8 cellular contexts compared by ENCODE assay signal in the genomic region with DNA sequence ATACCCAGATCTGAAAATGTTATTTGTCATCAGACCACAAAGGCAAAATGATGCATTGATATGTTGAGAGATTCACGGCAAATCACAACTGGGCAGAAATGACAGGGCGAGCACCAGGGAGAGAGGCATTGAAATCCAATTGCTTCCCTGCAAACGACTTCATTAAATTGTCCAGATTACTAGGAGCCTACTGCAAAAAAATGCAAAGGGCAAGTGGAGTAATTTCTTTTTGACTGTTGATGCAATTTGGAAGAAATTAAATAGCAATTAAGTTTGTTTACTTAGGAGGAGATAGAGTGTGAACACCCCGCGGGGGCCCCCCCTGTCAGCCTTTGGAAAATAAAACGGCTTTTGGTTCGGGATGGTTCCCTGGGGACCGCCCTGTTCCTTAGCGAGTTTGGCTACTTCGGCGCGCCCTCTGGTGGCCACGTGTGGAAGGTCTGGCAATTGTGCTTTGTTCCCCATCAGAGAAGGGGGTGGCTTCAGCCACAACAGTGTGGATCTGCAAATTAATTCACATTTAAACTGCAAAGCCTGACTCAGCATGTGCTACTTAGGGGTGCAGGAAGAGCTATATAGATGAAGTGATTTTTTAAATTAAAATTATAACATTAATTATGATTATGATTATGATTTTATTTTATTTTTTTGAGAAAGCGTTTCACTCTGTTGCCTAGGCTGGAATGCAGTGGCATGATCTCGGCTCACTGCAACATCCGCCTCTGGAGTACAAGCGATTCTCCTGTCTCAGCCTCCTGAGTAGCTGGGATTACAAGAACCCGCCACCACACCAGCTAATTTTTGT. TPM values are rescaled to one million over a fixed set of nuclear protein-coding genes. Genes with fewer than 3 reads are reported as not detected.
DNase-seq lines count a peak whose midpoint lies in the region; ATAC-seq and TF ChIP-seq lines count a peak whose summit lies in the region.

No MANE protein-coding gene starts in this region.

- peak overlapping the region in 9 of 10 donors; percentile 22 to 68 (median 43) for H3K4me3 ChIP-seq in heart right ventricle

- peak; percentile 89 to 98 (median 94) for TF ChIP-seq CTCF in heart right ventricle (IDR thresholded peaks at IDR 0.05)
- peak; percentile 99 for TF ChIP-seq CTCF in progenitor cell of endocrine pancreas (IDR thresholded peaks at IDR 0.05; ENCODE audit: unreplicated experiment)
- peak; percentile 98 for TF ChIP-seq CTCF in type B pancreatic cell (conservative IDR thresholded peaks at IDR 0.05)

- no peaks in the 10 kb centered on the region for H3K9me3 ChIP-seq in heart right ventricle

- peak; percentile 91 to 96 (median 92) for ATAC-seq in heart right ventricle
- ATAC-seq in GM19324 (IDR thresholded peaks at IDR 0.05; ENCODE audit: low FRiP score, unreplicated experiment): no peak

- H3K9me3 Mint-ChIP-seq in progenitor cell of endocrine pancreas (ENCODE audit: low read depth): no peaks in the 10 kb centered on the region
- no peaks in the 10 kb centered on the region for H3K9me3 Mint-ChIP-seq in type B pancreatic cell

- H3K27ac Mint-ChIP-seq in progenitor cell of endocrine pancreas (no peak overlapping the region), type B pancreatic cell (no peak overlapping the region)

- DNase-seq in GM04504 (ENCODE audit: low read depth): peak; percentile 42
- DNase-seq in NCI-H1092 (lab: John Stamatoyannopoulos, UW): peak; percentile 83
- DNase-seq in SW480 (ENCODE audit: low spot score): peak; percentile 55
- DNase-seq in activated naive CD8-positive, alpha-beta T cell treated with anti-CD3 and anti-CD28 coated beads, Interleukin-2, amount 50 U/mL, for 16 hours (ENCODE audit: low read depth, low spot score): peak; percentile 39
- peak; percentile 88 to 89 for DNase-seq in heart right ventricle
- peak; percentile 76 for DNase-seq in progenitor cell of endocrine pancreas (ENCODE audit: low spot score, unreplicated experiment)
- peak; percentile 88 for DNase-seq in type B pancreatic cell (ENCODE audit: extremely low spot score, unreplicated experiment)

- H3K4me3 Mint-ChIP-seq in progenitor cell of endocrine pancreas (ENCODE audit: low read depth) (no peak overlapping the region), type B pancreatic cell (no peak overlapping the region)

- H3K36me3 ChIP-seq in heart right ventricle: no peaks in the 10 kb centered on the region

- H3K27me3 ChIP-seq in heart right ventricle: peaks cover 0 to 4% (median 0%) of the 10 kb centered on the region in 7 donors

- 20 to 23% methylated on average over 18 of the region's 18 CpGs for WGBS in heart right ventricle, 2 donors

- no peak overlapping the region for H3K27ac ChIP-seq in heart right ventricle

- peaks cover 0 to 8% (median 4%) of the 10 kb centered on the region in 9 donors for H3K4me1 ChIP-seq in heart right ventricle

- H3K4me1 Mint-ChIP-seq in progenitor cell of endocrine pancreas (ENCODE audit: low read depth) (peaks cover 1% of the 10 kb centered on the region), type B pancreatic cell (ENCODE audit: unreplicated experiment) (no peaks in the 10 kb centered on the region)

- intact Hi-C loops in heart right ventricle (cut with DNase I): loop anchor here in 4 of 10 donors (5.0 to 10.0 kb wide), 3 partner anchors 64 to 167 kb away; a partner anchor contains a TSS

- H3K36me3 Mint-ChIP-seq in progenitor cell of endocrine pancreas (ENCODE audit: insufficient read depth) (no peaks in the 10 kb centered on the region), type B pancreatic cell (no peaks in the 10 kb centered on the region)

- H3K27me3 Mint-ChIP-seq in progenitor cell of endocrine pancreas (peaks cover 3% of the 10 kb centered on the region), type B pancreatic cell (no peaks in the 10 kb centered on the region)

RNA-seq across cellular contexts. Expression of a gene that starts 14.5 kb away (rescaled TPM):
- total RNA-seq in heart right ventricle (1 to 10 TPM in 8 of 10 donors, under 1 TPM in 2; 0.76 to 1.7 (median 1.2) TPM), progenitor cell of endocrine pancreas (4.8 and 6.2 TPM in 2 replicates), type B pancreatic cell (ENCODE audit: low replicate concordance) (1.4 and 2.6 TPM in 2 replicates)
- polyA plus RNA-seq in heart right ventricle: 1 to 10 TPM in 1 of 2 donors, under 1 TPM in 1; 0.90 to 1.9 TPM

RNA-seq across cellular contexts. Expression of a gene that starts 43.0 kb away (rescaled TPM):
- total RNA-seq in heart right ventricle (10 to 100 TPM; 35.5 to 58.2 (median 51.9) TPM), progenitor cell of endocrine pancreas (106 and 113 TPM in 2 replicates), type B pancreatic cell (ENCODE audit: low replicate concordance) (77.0 and 80.5 TPM in 2 replicates)
- 10 to 100 TPM; 11.7 to 23.2 TPM for polyA plus RNA-seq in heart right ventricle
